ENCODE assay signal across 1 cellular context in genomic region chr21:37266515-37267221, GRCh38.
TF ChIP-seq lines count a peak whose summit lies in the region.

No MANE protein-coding gene starts in this region.

TF ChIP-seq in GM12878, 131 proteins besides CTCF, POLR2A, EP300 and RAD21 (continued from another document):
- TF ChIP-seq TCF3 (IDR thresholded peaks at IDR 0.05; ENCODE audit: borderline replicate concordance, insufficient read depth, low read depth, low read length) (peak; percentile 85; the same call in 1 of the 2 replicates), FOXM1 (IDR thresholded peaks at IDR 0.05; ENCODE audit: low read depth, low read length) (no peak), RUNX3 (IDR thresholded peaks at IDR 0.05; ENCODE audit: low read length) (peak; percentile 48), RB1 (IDR thresholded peaks at IDR 0.05; ENCODE audit: borderline replicate concordance) (no peak), RAD51 (IDR thresholded peaks at IDR 0.05) (no peak), NKRF (conservative IDR thresholded peaks at IDR 0.05) (0 out of 2 replicates have a peak, but pooled peaks have one; percentile 32), MYC (IDR thresholded peaks at IDR 0.05; ENCODE audit: insufficient read depth, insufficient read length, insufficient replicate concordance, low read length, severe bottlenecking) (peak; percentile 15), TCF12 (IDR thresholded peaks at IDR 0.05; ENCODE audit: low read depth, low read length) (peak; percentile 75), CHD1 (IDR thresholded peaks at IDR 0.05; ENCODE audit: low read depth, low read length) (peak; percentile 18; the same call in 1 of the 2 replicates), RBBP5 (conservative IDR thresholded peaks at IDR 0.05) (no peak), ZBTB4 (CRISPR knock-in tag; IDR thresholded peaks at IDR 0.05) (no peak), ASH2L (IDR thresholded peaks at IDR 0.05; ENCODE audit: borderline replicate concordance, low read depth) (no peak), HDGF (IDR thresholded peaks at IDR 0.05) (no peak), ZNF592 (IDR thresholded peaks at IDR 0.05) (no peak), SMAD1 (IDR thresholded peaks at IDR 0.05; ENCODE audit: low read depth, partially characterized antibody) (peak; percentile 32)
